Comparison of ENCODE assay signal across 26 cellular contexts in the genomic region with DNA sequence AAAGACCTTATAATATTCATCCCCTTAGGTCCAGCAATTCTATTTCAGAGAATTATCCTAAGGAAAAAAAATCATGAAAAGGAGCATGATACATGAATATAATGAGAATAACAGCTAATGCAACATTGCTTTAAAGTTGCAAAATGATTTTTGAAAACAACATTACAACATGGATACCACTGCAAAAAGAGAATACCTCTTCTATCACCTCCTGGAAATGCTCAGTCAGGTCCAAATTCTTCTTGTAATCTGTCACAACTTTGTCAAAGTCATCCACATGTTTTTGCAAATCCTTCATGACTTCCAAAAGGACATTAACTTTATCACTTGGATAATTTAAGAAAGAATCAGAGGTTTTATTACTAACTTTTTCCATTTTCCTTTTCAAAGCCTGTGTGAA.
"Had no signal": no experiment of that assay in that cellular context is flagged by ENCODE, and none has a peak within 500 bp of the region (broad histone marks: within the 10 kb centered on the region; RNA-seq: fewer than 3 reads in every experiment).

No MANE protein-coding gene starts in this region.

- H3K27ac ChIP-seq: gastroesophageal sphincter, neural progenitor cell, parathyroid adenoma, sigmoid colon, suprapubic skin, thyroid gland had no signal

- H3K27ac Mint-ChIP-seq: effector memory CD8-positive, alpha-beta T cell; immature natural killer cell; mesothelial cell of epicardium; naive thymus-derived CD4-positive, alpha-beta T cell; nephron; neural progenitor cell; progenitor cell of endocrine pancreas; stimulated activated naive CD8-positive, alpha-beta T cell treated with anti-CD3 and anti-CD28 coated beads, Interleukin-15, amount 100 ng/mL, for 72 hours; type B pancreatic cell had no signal

- H3K4me1 Mint-ChIP-seq: immature natural killer cell; naive thymus-derived CD4-positive, alpha-beta T cell; neural progenitor cell; stimulated activated naive CD8-positive, alpha-beta T cell treated with anti-CD3 and anti-CD28 coated beads, Interleukin-15, amount 100 ng/mL, for 72 hours had no signal

- H3K9ac ChIP-seq: neural progenitor cell, parathyroid adenoma had no signal

- H3K4me3 ChIP-seq: gastroesophageal sphincter, mucosa of descending colon, neural progenitor cell, right atrium auricular region, sigmoid colon, suprapubic skin, thyroid gland had no signal

- H3K4me1 ChIP-seq: neural progenitor cell, parathyroid adenoma, suprapubic skin, thyroid gland had no signal

- H2AFZ ChIP-seq: neural progenitor cell, parathyroid adenoma had no signal

- ATAC-seq: effector memory CD8-positive, alpha-beta T cell; gastroesophageal sphincter; mucosa of descending colon; naive thymus-derived CD4-positive, alpha-beta T cell; stimulated activated naive CD8-positive, alpha-beta T cell treated with anti-CD3 and anti-CD28 coated beads, Interleukin-15, amount 100 ng/mL, for 72 hours had no signal

- H3K27me3 Mint-ChIP-seq: effector memory CD8-positive, alpha-beta T cell; progenitor cell of endocrine pancreas; stimulated activated naive CD8-positive, alpha-beta T cell treated with anti-CD3 and anti-CD28 coated beads, Interleukin-15, amount 100 ng/mL, for 72 hours; type B pancreatic cell had no signal

- DNase-seq: cortex of kidney; effector memory CD8-positive, alpha-beta T cell; erythroblast; hypothalamus; immature natural killer cell; islet precursor cell; mucosa of descending colon; naive thymus-derived CD4-positive, alpha-beta T cell; sigmoid colon; small intestine; stimulated activated CD4-positive, alpha-beta T cell treated with anti-CD3 and anti-CD28 coated beads, Interleukin-15, amount 100 ng/mL, for 24 hours; stimulated activated CD4-positive, alpha-beta T cell treated with anti-CD3 and anti-CD28 coated beads, Interleukin-4, amount 100 ng/mL, for 1 hour; stimulated activated CD8-positive, alpha-beta memory T cell treated with anti-CD3 and anti-CD28 coated beads, Interleukin-4, amount 100 ng/mL, for 48 hours; stimulated activated naive CD4-positive, alpha-beta T cell; stimulated activated naive CD8-positive, alpha-beta T cell treated with anti-CD3 and anti-CD28 coated beads, Interleukin-15, amount 100 ng/mL, for 72 hours; thyroid gland had no signal

- H3K4me3 Mint-ChIP-seq: effector memory CD8-positive, alpha-beta T cell; immature natural killer cell; mesothelial cell of epicardium; naive thymus-derived CD4-positive, alpha-beta T cell; nephron; neural progenitor cell; stimulated activated naive CD8-positive, alpha-beta T cell treated with anti-CD3 and anti-CD28 coated beads, Interleukin-15, amount 100 ng/mL, for 72 hours; type B pancreatic cell had no signal

- H3K79me2 ChIP-seq: parathyroid adenoma had no signal

- H3K36me3 ChIP-seq: gastroesophageal sphincter, neural progenitor cell, right atrium auricular region, sigmoid colon, suprapubic skin, thyroid gland had no signal

- H3K27me3 ChIP-seq: gastroesophageal sphincter, neural progenitor cell, right atrium auricular region, sigmoid colon, suprapubic skin, thyroid gland had no signal

- H3K9me3 ChIP-seq: gastroesophageal sphincter, mucosa of descending colon, right atrium auricular region, sigmoid colon, suprapubic skin, thyroid gland had no signal

- H3K4me2 ChIP-seq: neural progenitor cell had no signal

- FAIRE-seq: endometrium, small intestine had no signal

- H3K9me3 Mint-ChIP-seq: effector memory CD8-positive, alpha-beta T cell; immature natural killer cell; mesothelial cell of epicardium; naive thymus-derived CD4-positive, alpha-beta T cell; nephron; neural progenitor cell; stimulated activated naive CD8-positive, alpha-beta T cell treated with anti-CD3 and anti-CD28 coated beads, Interleukin-15, amount 100 ng/mL, for 72 hours; type B pancreatic cell had no signal

- H3K36me3 Mint-ChIP-seq: immature natural killer cell, mesothelial cell of epicardium, neural progenitor cell, type B pancreatic cell had no signal
